In genomic region chr18:7158201-7158600, GRCh38 we compare ENCODE assay signal across 16 cellular contexts.
DNase-seq lines count a peak whose midpoint lies in the region; ATAC-seq, FAIRE-seq and TF ChIP-seq lines count a peak whose summit lies in the region.
"Had no signal": no experiment of that assay in that cellular context is flagged by ENCODE, and none has a peak within 500 bp of the region (broad histone marks: within the 10 kb centered on the region; RNA-seq: fewer than 3 reads in every experiment).

No MANE protein-coding gene starts in this region.

- H3K4me3 ChIP-seq in fibroblast of pulmonary artery (replicated peaks; ENCODE audit: low read depth, low read length) (no peak overlapping the region), skeletal muscle cell (ENCODE audit: low read depth, low read length) (no peak overlapping the region)
- H3K4me3 ChIP-seq: gastrocnemius medialis had no signal

- peak; percentile 73 for DNase-seq in ELR (ENCODE audit: low read depth)
- DNase-seq in RCC 7860 (ENCODE audit: low spot score), result peak; percentile 28
- DNase-seq in fibroblast of pulmonary artery (ENCODE audit: low read depth), result peak; percentile 84
- peak; percentile 23 for DNase-seq in skeletal muscle cell (ENCODE audit: low read depth)
- no peak for DNase-seq in KBM-7
- no peak for DNase-seq in UCSD-AML1 (lab: John Stamatoyannopoulos, UW; ENCODE audit: unreplicated experiment)
- no peak for DNase-seq in activated T-cell treated with anti-CD3 and anti-CD28 coated beads, Interleukin-2, amount 50 U/mL, for 48 hours
- DNase-seq: activated naive CD8-positive, alpha-beta T cell treated with anti-CD3 and anti-CD28 coated beads for 36 hours; COR-L47; gastrocnemius medialis; kidney glomerular epithelial cell; NCI-H146; NCI-H748 treated with DMSO at 0.1 percent for 48 hours; right cardiac atrium had no signal

- no peak for TF ChIP-seq CTCF in fibroblast of pulmonary artery (IDR thresholded peaks at IDR 0.05; ENCODE audit: low read length, missing control alignments)

- no peak for ATAC-seq in GM18868 (IDR thresholded peaks at IDR 0.05; ENCODE audit: unreplicated experiment)
- ATAC-seq: gastrocnemius medialis, HepG2, right cardiac atrium had no signal

- no peak for FAIRE-seq in RCC 7860 (lab: Jason Lieb, UNC)
- FAIRE-seq: HepG2 had no signal

- in situ Hi-C loops in KBM-7 (cut with MboI; ENCODE audit: low pct_unique_long_range_greater_than_20kb, low sequenced_read_pairs), result no loop called here

Comparison
In these comparisons a context has a peak if more than half of its experiments do, and no peak if none do; other contexts are left out.
1. DNase-seq: peak in ELR (single experiment), RCC 7860 (single experiment), fibroblast of pulmonary artery (single experiment) and skeletal muscle cell (single experiment); none in KBM-7 (single experiment), UCSD-AML1 (single experiment) and activated T-cell treated with anti-CD3 and anti-CD28 coated beads, Interleukin-2, amount 50 U/mL, for 48 hours (0 of 2).